ENCODE assay signal across 15 cellular contexts in the genomic region with DNA sequence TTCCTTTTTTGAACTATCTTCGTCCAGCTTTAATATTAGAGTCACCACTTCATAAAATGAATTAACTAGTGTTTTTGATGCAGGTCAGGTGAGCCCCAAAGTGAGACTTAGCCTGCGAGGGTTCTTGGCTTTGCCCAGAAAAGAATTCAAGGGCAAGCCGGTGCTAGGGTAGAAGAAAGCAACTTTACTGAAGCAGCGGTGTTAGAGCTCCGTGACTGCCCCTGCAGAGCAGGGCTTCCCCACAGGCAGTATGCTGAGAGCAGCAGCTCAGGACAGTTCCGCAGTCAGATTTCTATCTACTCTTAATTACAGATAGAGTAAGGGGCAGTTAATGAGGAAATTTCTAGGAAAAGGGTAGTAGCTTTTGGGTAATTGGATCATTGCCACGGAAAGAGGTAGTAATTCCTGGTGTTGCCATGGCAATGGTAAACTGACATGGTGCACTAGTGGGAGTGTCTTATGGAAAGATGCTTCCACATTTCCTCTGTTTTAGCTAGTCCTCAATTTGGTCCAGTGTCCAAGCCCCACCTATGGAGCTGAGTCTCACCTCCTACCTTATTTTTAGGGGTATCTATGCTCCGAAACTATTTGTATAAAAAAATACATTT.
"Had no signal": no experiment of that assay in that cellular context is flagged by ENCODE, and none has a peak within 500 bp of the region (broad histone marks: within the 10 kb centered on the region; RNA-seq: fewer than 3 reads in every experiment).

No MANE protein-coding gene starts in this region.

- H3K27ac ChIP-seq: foreskin keratinocyte, ovary, right atrium auricular region, sigmoid colon, skin epidermis had no signal

- H3K27me3 ChIP-seq: foreskin keratinocyte, ovary, right atrium auricular region, sigmoid colon had no signal

- H3K36me3 ChIP-seq: ovary, right atrium auricular region, sigmoid colon had no signal

- ATAC-seq: foreskin keratinocyte; left cardiac atrium; mucosa of descending colon; naive thymus-derived CD8-positive, alpha-beta T cell had no signal

- H3K9me3 Mint-ChIP-seq: immature natural killer cell had no signal

- H3K27ac Mint-ChIP-seq: immature natural killer cell; naive thymus-derived CD8-positive, alpha-beta T cell had no signal

- H3K4me1 Mint-ChIP-seq: immature natural killer cell; naive thymus-derived CD8-positive, alpha-beta T cell had no signal

- H3K4me3 Mint-ChIP-seq: immature natural killer cell; naive thymus-derived CD8-positive, alpha-beta T cell had no signal

- DNase-seq: dermis blood vessel endothelial cell; foreskin keratinocyte; immature natural killer cell; kidney; left cardiac atrium; mucosa of descending colon; naive thymus-derived CD8-positive, alpha-beta T cell; nucleus accumbens; ovary; sigmoid colon; stimulated activated CD4-positive, alpha-beta T cell treated with anti-CD3 and anti-CD28 coated beads, Interleukin-12 subunit alpha, Interleukin-12 subunit beta, amount 100 ng/mL, for 4 hours; stimulated activated naive CD4-positive, alpha-beta T cell treated with Interleukin-2 at 50 U/mL for 16 hours; trophoblast cell had no signal

- H3K4me1 ChIP-seq: foreskin keratinocyte, right atrium auricular region, sigmoid colon had no signal

- H3K9me3 ChIP-seq: mucosa of descending colon, ovary, right atrium auricular region, sigmoid colon had no signal

- H3K4me3 ChIP-seq: mucosa of descending colon, ovary, right atrium auricular region, sigmoid colon, skin epidermis had no signal

- H3K36me3 Mint-ChIP-seq: immature natural killer cell; naive thymus-derived CD8-positive, alpha-beta T cell had no signal
